8 cellular contexts compared by ENCODE assay signal in genomic region chr20:51500311-51500710, GRCh38. TPM values are rescaled to one million over a fixed set of nuclear protein-coding genes. Genes with fewer than 3 reads are reported as not detected.
DNase-seq lines count a peak whose midpoint lies in the region; ATAC-seq, FAIRE-seq and TF ChIP-seq lines count a peak whose summit lies in the region.

No MANE protein-coding gene starts in this region.

- TF ChIP-seq CTCF in upper lobe of right lung (IDR thresholded peaks at IDR 0.05) (no peak), sigmoid colon (IDR thresholded peaks at IDR 0.05) (no peak)

- no peaks in the 10 kb centered on the region for H4K20me1 ChIP-seq in GM23248 (ENCODE audit: insufficient read depth)

- H3K27ac ChIP-seq in GM23248 = no peak overlapping the region
- H3K27ac ChIP-seq in upper lobe of right lung = no peak overlapping the region
- no peak overlapping the region for H3K27ac ChIP-seq in sigmoid colon

- H3K36me3 ChIP-seq in GM23248 (ENCODE audit: low read depth) (no peaks in the 10 kb centered on the region), upper lobe of right lung (no peaks in the 10 kb centered on the region), sigmoid colon (no peaks in the 10 kb centered on the region)

- H3K36me3 Mint-ChIP-seq in activated naive CD8-positive, alpha-beta T cell treated with anti-CD3 and anti-CD28 coated beads for 36 hours = peaks cover 61% of the 10 kb centered on the region

- no peak for FAIRE-seq in GM12891 (lab: Jason Lieb, UNC)

- no peaks in the 10 kb centered on the region for H3K79me2 ChIP-seq in GM23248 (ENCODE audit: insufficient read depth)

- TF ChIP-seq EP300 in sigmoid colon (IDR thresholded peaks at IDR 0.05) = no peak

- H3K4me2 ChIP-seq in GM23248 (ENCODE audit: unreplicated experiment) = no peak overlapping the region

- H3K9me3 ChIP-seq in GM23248 (ENCODE audit: low read depth) (no peaks in the 10 kb centered on the region), upper lobe of right lung (no peaks in the 10 kb centered on the region), sigmoid colon (no peaks in the 10 kb centered on the region)

- H3F3A ChIP-seq in GM23248 (ENCODE audit: insufficient read depth) = no peaks in the 10 kb centered on the region

- no peaks in the 10 kb centered on the region for H3K27me3 Mint-ChIP-seq in activated naive CD8-positive, alpha-beta T cell treated with anti-CD3 and anti-CD28 coated beads for 36 hours

- TF ChIP-seq POLR2A in GM12891 (IDR thresholded peaks at IDR 0.05; ENCODE audit: low read depth, low read length) = no peak
- TF ChIP-seq POLR2A in sigmoid colon (IDR thresholded peaks at IDR 0.05) = no peak

- intact Hi-C loops in upper lobe of right lung (cut with DNase I) (no loop called here), sigmoid colon (cut with DNase I) (no loop called here)

- H3K4me3 ChIP-seq in GM23248 = no peak overlapping the region
- no peak overlapping the region for H3K4me3 ChIP-seq in upper lobe of right lung
- no peak overlapping the region for H3K4me3 ChIP-seq in sigmoid colon

- H3K4me1 ChIP-seq in GM23248 (ENCODE audit: insufficient read depth) = 0 out of 2 replicates have a peak, but pooled peaks cover 4% of the 10 kb centered on the region
- H3K4me1 ChIP-seq in upper lobe of right lung = peaks cover 36% of the 10 kb centered on the region
- peaks cover 0 to 9% (median 4%) of the 10 kb centered on the region in 4 donors for H3K4me1 ChIP-seq in sigmoid colon

- peaks cover 72% of the 10 kb centered on the region for H3K4me1 Mint-ChIP-seq in activated naive CD8-positive, alpha-beta T cell treated with anti-CD3 and anti-CD28 coated beads for 36 hours

- H3K27me3 ChIP-seq in GM23248 (replicated peaks; ENCODE audit: insufficient read depth) = no peaks in the 10 kb centered on the region
- H3K27me3 ChIP-seq in upper lobe of right lung = no peaks in the 10 kb centered on the region
- H3K27me3 ChIP-seq in sigmoid colon = no peaks in the 10 kb centered on the region

- H3K9me3 Mint-ChIP-seq in activated naive CD8-positive, alpha-beta T cell treated with anti-CD3 and anti-CD28 coated beads for 36 hours = peaks cover 6% of the 10 kb centered on the region

- H2AFZ ChIP-seq in GM23248 = no peak overlapping the region

- no peak overlapping the region for H3K4me3 Mint-ChIP-seq in activated naive CD8-positive, alpha-beta T cell treated with anti-CD3 and anti-CD28 coated beads for 36 hours

- peak overlapping the region; percentile 97 for H3K27ac Mint-ChIP-seq in activated naive CD8-positive, alpha-beta T cell treated with anti-CD3 and anti-CD28 coated beads for 36 hours

- no peak overlapping the region for H3K9ac ChIP-seq in GM23248

- peak; percentile 61 for DNase-seq in GM12891 (ENCODE audit: insufficient read length, low spot score)
- DNase-seq in GM23248 = peak; percentile 10
- DNase-seq in NOMO-1 treated with DMSO at 0.1 percent for 48 hours (lab: John Stamatoyannopoulos, UW; ENCODE audit: unreplicated experiment) = peak; percentile 81
- DNase-seq in activated naive CD8-positive, alpha-beta T cell treated with anti-CD3 and anti-CD28 coated beads for 36 hours = peak; percentile 55
- no peak for DNase-seq in upper lobe of right lung
- no peak for DNase-seq in cortex of kidney (lab: John Stamatoyannopoulos, UW)
- DNase-seq in sigmoid colon = no peak
- DNase-seq in NCI-H1092 (lab: John Stamatoyannopoulos, UW) = no peak

- ATAC-seq in upper lobe of right lung = peak; percentile 81

- in situ Hi-C loops in GM23248 (cut with MboI) = no loop called here

- H3K9me2 ChIP-seq in GM23248 (ENCODE audit: insufficient read depth) = no peaks in the 10 kb centered on the region

- WGBS in GM23248 (ENCODE audit: low coverage in 1 of 2, low lambda C conversion rate in 2 of 2, missing lambda C conversion rate in 2 of 2), 2 experiments = 50 to 73% methylated on average over 1 to 3 of the region's 3 CpGs
- 50 to 51% methylated on average over 2 of the region's 3 CpGs for WGBS in sigmoid colon, 2 donors

TF ChIP-seq in GM12891, 5 proteins besides CTCF, POLR2A, EP300 and RAD21:
- TF ChIP-seq TAF1 (IDR thresholded peaks at IDR 0.05; ENCODE audit: low read depth, low read length) (no peak), POU2F2 (IDR thresholded peaks at IDR 0.05; ENCODE audit: low read depth, low read length) (no peak), PAX5 (IDR thresholded peaks at IDR 0.05; ENCODE audit: insufficient read depth, low read length, severe bottlenecking) (no peak), SPI1 (IDR thresholded peaks at IDR 0.05; ENCODE audit: low read depth, low read length) (no peak), POLR2AphosphoS5 (IDR thresholded peaks at IDR 0.05; ENCODE audit: low read depth, low read length) (no peak)

RNA-seq across cellular contexts. Expression of gene NFATC2, which starts 42.2 kb away (rescaled TPM):
- polyA plus RNA-seq in GM12891 (2012; ENCODE audit: low read depth, missing spikeins) = 0.39 TPM
- total RNA-seq in GM23248 (2014; rRNA removed; shearing (Covaris generic)) = 0.11 and 0.51 TPM in 2 replicates
- polyA plus RNA-seq in GM23248 (2016; fragmentation: Nextera tagmentation; extraction: Ambion mirVana) (0.09 and 0.14 TPM in 2 replicates), sigmoid colon (1 to 10 TPM; 1.4 to 5.4 (median 1.8) TPM)
- 10 to 100 TPM; 31.0 to 31.7 TPM for total RNA-seq in activated naive CD8-positive, alpha-beta T cell treated with anti-CD3 and anti-CD28 coated beads for 36 hours
- total RNA-seq in upper lobe of right lung (7.6 TPM), sigmoid colon (10 to 100 TPM in 1 of 4 donors, 1 to 10 TPM in 3; 3.5 to 16.9 (median 5.8) TPM)

Comparison
In these comparisons a context has a peak if more than half of its experiments do, and no peak if none do; other contexts are left out.
1. DNase-seq: peak in GM12891 (single experiment), GM23248 (single experiment), NOMO-1 treated with DMSO at 0.1 percent for 48 hours (single experiment) and activated naive CD8-positive, alpha-beta T cell treated with anti-CD3 and anti-CD28 coated beads for 36 hours (single experiment); none in upper lobe of right lung (single experiment), cortex of kidney (single experiment), sigmoid colon (single experiment) and NCI-H1092 (single experiment).